Comparison of ENCODE assay signal across 8 cellular contexts in genomic region chr14:55731881-55732498, GRCh38.
DNase-seq lines count a peak whose midpoint lies in the region; ATAC-seq and TF ChIP-seq lines count a peak whose summit lies in the region.

No MANE protein-coding gene starts in this region.

- TF ChIP-seq POLR2A in adrenal gland (IDR thresholded peaks at IDR 0.05) = no peak

- H3K9me3 ChIP-seq in adrenal gland (replicated peaks in 1 of 3) = no peaks in the 10 kb centered on the region

- H3K36me3 ChIP-seq in adrenal gland (replicated peaks in 1 of 2) = no peaks in the 10 kb centered on the region

- no peaks in the 10 kb centered on the region for H3K4me1 ChIP-seq in adrenal gland (replicated peaks in 1 of 2)

- WGBS in adrenal gland, 4 donors = 17 to 37% (median 28%) methylated on average over 2 of the region's 2 CpGs

- CTCF ChIA-PET in AG04449 (lab: Yijun Ruan, JAX) = interaction anchor here (0.8 to 4.6 kb wide), 22 partner anchors 9 to 758 kb away, joined by 3 to 52 read pairs (median 6); no protein-coding TSS in a partner anchor

- peak; percentile 56 for TF ChIP-seq CTCF in AG04449 (IDR thresholded peaks at IDR 0.05; ENCODE audit: insufficient read depth, low read length, missing control alignments)
- TF ChIP-seq CTCF in GM20000 (IDR thresholded peaks at IDR 0.05; ENCODE audit: extremely low read depth, missing control alignments) = peak; percentile 54
- TF ChIP-seq CTCF in adrenal gland (IDR thresholded peaks at IDR 0.05) = peak; percentile 8 to 60 (median 56)

- no peak overlapping the region for H3K27ac ChIP-seq in adrenal gland

- H3K27me3 ChIP-seq in adrenal gland = no peaks in the 10 kb centered on the region

- DNase-seq in AG04449 (ENCODE audit: low read depth, low spot score) = no peak
- peak; percentile 35 for DNase-seq in GM20000 (ENCODE audit: low spot score)
- DNase-seq in adrenal gland = peak; percentile 20 to 68 (median 46)
- peak; percentile 67 for DNase-seq in left kidney (ENCODE audit: low read depth, low spot score)
- DNase-seq in stimulated activated CD8-positive, alpha-beta memory T cell treated with anti-CD3 and anti-CD28 coated beads, Interleukin-7, amount 100 ng/mL, for 1 hour (ENCODE audit: low read depth in 2 of 2) = peak; percentile 11 to 21

- POLR2A ChIA-PET in AG04449 (lab: Yijun Ruan, JAX) = no interaction called here

- intact Hi-C loops in adrenal gland (cut with DNase I) = no loop called here

- ATAC-seq in SK-N-SH treated with all-trans-retinoic acid at 6 μM for 48 hours (peak; percentile 38; the same call in 2 of the 3 replicates), HG02884 (IDR thresholded peaks at IDR 0.05; ENCODE audit: unreplicated experiment) (no peak), HG03565 (IDR thresholded peaks at IDR 0.05; ENCODE audit: unreplicated experiment) (no peak)

- H3K4me3 ChIP-seq in AG04449 (ENCODE audit: low read depth, low read length) (no peak overlapping the region), adrenal gland (no peak overlapping the region)

TF ChIP-seq in SK-N-SH treated with all-trans-retinoic acid at 6 μM for 48 hours, 23 proteins besides CTCF, POLR2A, EP300 and RAD21:
- TF ChIP-seq ZNF8 (CRISPR knock-in tag; IDR thresholded peaks at IDR 0.05) = no peak
- no peak for TF ChIP-seq ARNTL (CRISPR knock-in tag; IDR thresholded peaks at IDR 0.05; ENCODE audit: borderline replicate concordance, low read depth)
- TF ChIP-seq OSR1 (CRISPR knock-in tag; IDR thresholded peaks at IDR 0.05) = no peak
- TF ChIP-seq PATZ1 (CRISPR knock-in tag; IDR thresholded peaks at IDR 0.05; ENCODE audit: borderline replicate concordance) = no peak
- no peak for TF ChIP-seq TOX (CRISPR knock-in tag; IDR thresholded peaks at IDR 0.05; ENCODE audit: borderline replicate concordance)
- TF ChIP-seq ZC3H10 (CRISPR knock-in tag; IDR thresholded peaks at IDR 0.05) = no peak
- TF ChIP-seq SNAI2 (CRISPR knock-in tag; IDR thresholded peaks at IDR 0.05) = no peak
- no peak for TF ChIP-seq GLIS3 (CRISPR knock-in tag; IDR thresholded peaks at IDR 0.05)
- no peak for TF ChIP-seq BACH2 (CRISPR knock-in tag; IDR thresholded peaks at IDR 0.05; ENCODE audit: borderline replicate concordance)
- TF ChIP-seq ZNF70 (CRISPR knock-in tag; IDR thresholded peaks at IDR 0.05) = no peak
- no peak for TF ChIP-seq ZFP30 (CRISPR knock-in tag; IDR thresholded peaks at IDR 0.05)
- no peak for TF ChIP-seq CSRNP3 (CRISPR knock-in tag; IDR thresholded peaks at IDR 0.05)
- no peak for TF ChIP-seq ZNF565 (CRISPR knock-in tag; conservative IDR thresholded peaks at IDR 0.05; ENCODE audit: low read depth)
